ENCODE assay signal across 11 cellular contexts in genomic region chr3:57048052-57048671, GRCh38. TPM values are rescaled to one million over a fixed set of nuclear protein-coding genes. Genes with fewer than 3 reads are reported as not detected.
DNase-seq lines count a peak whose midpoint lies in the region; ATAC-seq and TF ChIP-seq lines count a peak whose summit lies in the region.
"Had no signal": no experiment of that assay in that cellular context is flagged by ENCODE, and none has a peak within 500 bp of the region (broad histone marks: within the 10 kb centered on the region; RNA-seq: fewer than 3 reads in every experiment).

No MANE protein-coding gene starts in this region.

- H3K27ac ChIP-seq in HEK293 (ENCODE audit: extremely low read depth, low read depth, low read length) (no peak overlapping the region), RWPE1 (peak overlapping the region; percentile 69)

- CTCF ChIA-PET in HEK293 (lab: Yijun Ruan, JAX) (no interaction called here), RWPE1 (lab: Yijun Ruan, JAX) (no interaction called here)

- peaks cover 0 to 15% (median 3%) of the 10 kb centered on the region in 5 donors for H3K27me3 Mint-ChIP-seq in naive thymus-derived CD8-positive, alpha-beta T cell

- H3K4me3 Mint-ChIP-seq in naive thymus-derived CD8-positive, alpha-beta T cell = no peak overlapping the region
- H3K4me3 Mint-ChIP-seq: activated B cell treated with CpG ODN at 0.5 μM for 24 hours had no signal

- no peaks in the 10 kb centered on the region for H3K9me3 ChIP-seq in HEK293 (ENCODE audit: control insufficient read depth, insufficient read depth, low read depth, low read length)

- H3K4me1 Mint-ChIP-seq in naive thymus-derived CD8-positive, alpha-beta T cell = peaks cover 0 to 4% (median 0%) of the 10 kb centered on the region in 4 donors

- H3K36me3 Mint-ChIP-seq in naive thymus-derived CD8-positive, alpha-beta T cell = no peaks in the 10 kb centered on the region

- H3K9me3 Mint-ChIP-seq in naive thymus-derived CD8-positive, alpha-beta T cell = no peaks in the 10 kb centered on the region
- H3K9me3 Mint-ChIP-seq: activated B cell treated with CpG ODN at 0.5 μM for 24 hours had no signal

- H3K36me3 ChIP-seq in HEK293 (ENCODE audit: control insufficient read depth in 2 of 2, insufficient read depth in 1 of 2, low read length in 2 of 2) = no peaks in the 10 kb centered on the region

- H3K4me3 ChIP-seq in HEK293 (ENCODE audit: low read depth, low read length) (no peak overlapping the region), skeletal muscle cell (ENCODE audit: low read depth, low read length) (no peak overlapping the region)

- intact Hi-C loops in cardiac septum (cut with DNase I) = no loop called here

- H3K4me1 ChIP-seq in HEK293 (ENCODE audit: control insufficient read depth, insufficient read depth, low read length) = no peaks in the 10 kb centered on the region

- POLR2A ChIA-PET in HEK293 (lab: Yijun Ruan, JAX) (no interaction called here), RWPE1 (lab: Yijun Ruan, JAX; ENCODE audit: low non-redundant PET) (no interaction called here)
- POLR2A ChIA-PET in naive thymus-derived CD8-positive, alpha-beta T cell (lab: Charles Lee) = no interaction called here

- H3K27ac Mint-ChIP-seq in naive thymus-derived CD8-positive, alpha-beta T cell = peak overlapping the region in 1 of 10 donors; percentile 42
- H3K27ac Mint-ChIP-seq: activated B cell treated with CpG ODN at 0.5 μM for 24 hours had no signal

- ATAC-seq in naive thymus-derived CD8-positive, alpha-beta T cell = no peak
- ATAC-seq in HG03565 (IDR thresholded peaks at IDR 0.05; ENCODE audit: unreplicated experiment) = no peak

- DNase-seq in RWPE1 (ENCODE audit: low spot score) = no peak
- peak; percentile 15 for DNase-seq in cardiac septum (ENCODE audit: low spot score)
- peak; percentile 19 for DNase-seq in skeletal muscle cell (ENCODE audit: low read depth)
- no peak for DNase-seq in naive thymus-derived CD8-positive, alpha-beta T cell
- no peak for DNase-seq in activated gamma-delta T cell (lab: John Stamatoyannopoulos, UW)
- no peak for DNase-seq in NCI-H1436 treated with DMSO at 0.1 percent for 48 hours (lab: John Stamatoyannopoulos, UW)
- DNase-seq: activated B cell treated with CpG ODN at 0.5 μM for 24 hours, H7 had no signal

- TF ChIP-seq CTCF in HEK293 (tag by site-specific recombination; IDR thresholded peaks at IDR 0.05) (no peak), RWPE1 (conservative IDR thresholded peaks at IDR 0.05; ENCODE audit: low read depth) (no peak)

TF ChIP-seq in HEK293, 187 proteins besides CTCF, POLR2A, EP300 and RAD21:
- TF ChIP-seq ZBTB20 (tag by site-specific recombination; IDR thresholded peaks at IDR 0.05) = 0 out of 2 replicates have a peak, but pooled peaks have one; percentile 13
- TF ChIP-seq ZFHX2 (tag by site-specific recombination; conservative IDR thresholded peaks at IDR 0.05) = peak; percentile 49
- TF ChIP-seq ZNF19 (tag by site-specific recombination; IDR thresholded peaks at IDR 0.05; ENCODE audit: low read depth) = no peak
- peak; percentile 60 for TF ChIP-seq ZBTB17 (tag by site-specific recombination; IDR thresholded peaks at IDR 0.05)
- TF ChIP-seq ZNF473 (tag by site-specific recombination; IDR thresholded peaks at IDR 0.05) = no peak
- no peak for TF ChIP-seq YY1 (tag by site-specific recombination; IDR thresholded peaks at IDR 0.05)
- no peak for TF ChIP-seq ZBTB21 (tag by site-specific recombination; IDR thresholded peaks at IDR 0.05)
- TF ChIP-seq ZNF324 (tag by site-specific recombination; IDR thresholded peaks at IDR 0.05) = no peak
- 0 out of 2 replicates have a peak, but pooled peaks have one; percentile 26 for TF ChIP-seq EGR2 (tag by site-specific recombination; IDR thresholded peaks at IDR 0.05; ENCODE audit: low read depth)
- TF ChIP-seq ZNF157 (tag by site-specific recombination; IDR thresholded peaks at IDR 0.05) = no peak
- TF ChIP-seq ZNF600 (tag by site-specific recombination; IDR thresholded peaks at IDR 0.05) = peak; percentile 80
TF ChIP-seq in HEK293: peak in this region for 5.

RNA-seq across cellular contexts. Expression of gene SPATA12, which starts 12.3 kb away (rescaled TPM):
- total RNA-seq in cardiac septum = not detected
- not detected for total RNA-seq in naive thymus-derived CD8-positive, alpha-beta T cell
- not detected for polyA plus RNA-seq in naive thymus-derived CD8-positive, alpha-beta T cell
- total RNA-seq: activated B cell treated with CpG ODN at 0.5 μM for 24 hours, mononuclear cell had no signal

Comparison
In these comparisons a context has a peak if more than half of its experiments do, and no peak if none do; other contexts are left out.
1. DNase-seq: peak in cardiac septum (single experiment) and skeletal muscle cell (single experiment); none in RWPE1 (single experiment), naive thymus-derived CD8-positive, alpha-beta T cell (0 of 10), activated gamma-delta T cell (single experiment) and NCI-H1436 treated with DMSO at 0.1 percent for 48 hours (single experiment).